ENCODE assay signal across 1 cellular context in the genomic region with DNA sequence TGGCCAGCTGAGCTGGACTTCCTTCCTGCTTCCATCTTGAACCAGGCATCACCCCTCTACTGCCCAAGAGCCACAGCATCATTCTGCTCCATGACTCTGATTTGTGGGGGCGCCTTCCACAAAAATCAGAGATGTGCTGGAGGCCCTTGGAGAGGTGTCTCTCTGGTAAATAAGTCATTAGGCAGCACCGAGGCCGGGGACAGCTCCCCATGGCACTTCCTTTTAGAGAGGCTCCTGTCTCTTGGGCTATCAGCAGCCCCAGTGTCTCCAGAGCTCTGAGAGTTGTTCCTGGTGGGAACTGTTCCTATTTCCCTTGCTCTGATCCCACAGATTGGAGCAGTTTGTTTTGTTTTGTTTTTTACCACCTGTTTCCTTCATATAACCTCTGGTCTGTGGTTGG.
A peak's percentile ranks its signal among the peaks of the same experiment; 100 is the strongest.
TF ChIP-seq lines count a peak whose summit lies in the region.

No MANE protein-coding gene starts in this region.

TF ChIP-seq in GM23338, 12 proteins besides CTCF, POLR2A, EP300 and RAD21:
- TF ChIP-seq, protein P1, sequence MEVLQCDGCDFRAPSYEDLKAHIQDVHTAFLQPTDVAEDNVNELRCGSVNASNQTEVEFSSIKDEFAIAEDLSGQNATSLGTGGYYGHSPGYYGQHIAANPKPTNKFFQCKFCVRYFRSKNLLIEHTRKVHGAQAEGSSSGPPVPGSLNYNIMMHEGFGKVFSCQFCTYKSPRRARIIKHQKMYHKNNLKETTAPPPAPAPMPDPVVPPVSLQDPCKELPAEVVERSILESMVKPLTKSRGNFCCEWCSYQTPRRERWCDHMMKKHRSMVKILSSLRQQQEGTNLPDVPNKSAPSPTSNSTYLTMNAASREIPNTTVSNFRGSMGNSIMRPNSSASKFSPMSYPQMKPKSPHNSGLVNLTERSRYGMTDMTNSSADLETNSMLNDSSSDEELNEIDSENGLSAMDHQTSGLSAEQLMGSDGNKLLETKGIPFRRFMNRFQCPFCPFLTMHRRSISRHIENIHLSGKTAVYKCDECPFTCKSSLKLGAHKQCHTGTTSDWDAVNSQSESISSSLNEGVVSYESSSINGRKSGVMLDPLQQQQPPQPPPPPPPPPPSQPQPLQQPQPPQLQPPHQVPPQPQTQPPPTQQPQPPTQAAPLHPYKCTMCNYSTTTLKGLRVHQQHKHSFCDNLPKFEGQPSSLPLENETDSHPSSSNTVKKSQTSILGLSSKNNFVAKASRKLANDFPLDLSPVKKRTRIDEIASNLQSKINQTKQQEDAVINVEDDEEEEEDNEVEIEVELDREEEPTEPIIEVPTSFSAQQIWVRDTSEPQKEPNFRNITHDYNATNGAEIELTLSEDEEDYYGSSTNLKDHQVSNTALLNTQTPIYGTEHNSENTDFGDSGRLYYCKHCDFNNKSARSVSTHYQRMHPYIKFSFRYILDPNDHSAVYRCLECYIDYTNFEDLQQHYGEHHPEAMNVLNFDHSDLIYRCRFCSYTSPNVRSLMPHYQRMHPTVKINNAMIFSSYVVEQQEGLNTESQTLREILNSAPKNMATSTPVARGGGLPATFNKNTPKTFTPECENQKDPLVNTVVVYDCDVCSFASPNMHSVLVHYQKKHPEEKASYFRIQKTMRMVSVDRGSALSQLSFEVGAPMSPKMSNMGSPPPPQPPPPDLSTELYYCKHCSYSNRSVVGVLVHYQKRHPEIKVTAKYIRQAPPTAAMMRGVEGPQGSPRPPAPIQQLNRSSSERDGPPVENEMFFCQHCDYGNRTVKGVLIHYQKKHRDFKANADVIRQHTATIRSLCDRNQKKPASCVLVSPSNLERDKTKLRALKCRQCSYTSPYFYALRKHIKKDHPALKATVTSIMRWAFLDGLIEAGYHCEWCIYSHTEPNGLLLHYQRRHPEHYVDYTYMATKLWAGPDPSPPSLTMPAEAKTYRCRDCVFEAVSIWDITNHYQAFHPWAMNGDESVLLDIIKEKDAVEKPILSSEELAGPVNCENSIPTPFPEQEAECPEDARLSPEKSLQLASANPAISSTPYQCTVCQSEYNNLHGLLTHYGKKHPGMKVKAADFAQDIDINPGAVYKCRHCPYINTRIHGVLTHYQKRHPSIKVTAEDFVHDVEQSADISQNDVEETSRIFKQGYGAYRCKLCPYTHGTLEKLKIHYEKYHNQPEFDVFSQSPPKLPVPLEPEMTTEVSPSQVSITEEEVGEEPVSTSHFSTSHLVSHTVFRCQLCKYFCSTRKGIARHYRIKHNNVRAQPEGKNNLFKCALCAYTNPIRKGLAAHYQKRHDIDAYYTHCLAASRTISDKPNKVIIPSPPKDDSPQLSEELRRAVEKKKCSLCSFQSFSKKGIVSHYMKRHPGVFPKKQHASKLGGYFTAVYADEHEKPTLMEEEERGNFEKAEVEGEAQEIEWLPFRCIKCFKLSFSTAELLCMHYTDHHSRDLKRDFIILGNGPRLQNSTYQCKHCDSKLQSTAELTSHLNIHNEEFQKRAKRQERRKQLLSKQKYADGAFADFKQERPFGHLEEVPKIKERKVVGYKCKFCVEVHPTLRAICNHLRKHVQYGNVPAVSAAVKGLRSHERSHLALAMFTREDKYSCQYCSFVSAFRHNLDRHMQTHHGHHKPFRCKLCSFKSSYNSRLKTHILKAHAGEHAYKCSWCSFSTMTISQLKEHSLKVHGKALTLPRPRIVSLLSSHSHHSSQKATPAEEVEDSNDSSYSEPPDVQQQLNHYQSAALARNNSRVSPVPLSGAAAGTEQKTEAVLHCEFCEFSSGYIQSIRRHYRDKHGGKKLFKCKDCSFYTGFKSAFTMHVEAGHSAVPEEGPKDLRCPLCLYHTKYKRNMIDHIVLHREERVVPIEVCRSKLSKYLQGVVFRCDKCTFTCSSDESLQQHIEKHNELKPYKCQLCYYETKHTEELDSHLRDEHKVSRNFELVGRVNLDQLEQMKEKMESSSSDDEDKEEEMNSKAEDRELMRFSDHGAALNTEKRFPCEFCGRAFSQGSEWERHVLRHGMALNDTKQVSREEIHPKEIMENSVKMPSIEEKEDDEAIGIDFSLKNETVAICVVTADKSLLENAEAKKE (CRISPR knock-in tag; IDR thresholded peaks at IDR 0.05): no peak
- no peak for TF ChIP-seq EZH2phosphoT487 (IDR thresholded peaks at IDR 0.05; ENCODE audit: unreplicated experiment)
- TF ChIP-seq EZH2 (IDR thresholded peaks at IDR 0.05; ENCODE audit: low read depth, unreplicated experiment): no peak
- TF ChIP-seq ZNF114 (CRISPR knock-in tag; IDR thresholded peaks at IDR 0.05): no peak
- TF ChIP-seq REST (IDR thresholded peaks at IDR 0.05; ENCODE audit: unreplicated experiment): peak; percentile 71
